ENCODE assay signal across 13 cellular contexts in genomic region chr17:69367298-69367697, GRCh38. TPM values are rescaled to one million over a fixed set of nuclear protein-coding genes. Genes with fewer than 3 reads are reported as not detected.
A peak's percentile ranks its signal among the peaks of the same experiment; 100 is the strongest.
DNase-seq lines count a peak whose midpoint lies in the region; ATAC-seq, FAIRE-seq and TF ChIP-seq lines count a peak whose summit lies in the region.
"Had no signal": no experiment of that assay in that cellular context is flagged by ENCODE, and none has a peak within 500 bp of the region (broad histone marks: within the 10 kb centered on the region; RNA-seq: fewer than 3 reads in every experiment).

No MANE protein-coding gene starts in this region.

- TF ChIP-seq POLR2A in K562 (conservative IDR thresholded peaks at IDR 0.05) (no peak), upper lobe of left lung (IDR thresholded peaks at IDR 0.05) (no peak), Peyer's patch (IDR thresholded peaks at IDR 0.05) (no peak)

- CTCF ChIA-PET in K562 (lab: Yijun Ruan, JAX; ENCODE audit: low intra/inter-chr PET ratio): no interaction called here

- H3K4me1 ChIP-seq in K562 (replicated peaks in 1 of 2; ENCODE audit: control insufficient read depth in 2 of 2, insufficient read depth in 2 of 2, low read length in 2 of 2) (no peaks in the 10 kb centered on the region), upper lobe of left lung (no peaks in the 10 kb centered on the region), Peyer's patch (peaks cover 0 to 13% (median 0%) of the 10 kb centered on the region in 4 donors)

- POLR2A ChIA-PET in K562 (lab: Yijun Ruan, JAX): no interaction called here

- H3K27ac ChIP-seq in K562 (ENCODE audit: extremely low read depth, low read depth, low read length) (no peak overlapping the region), upper lobe of left lung (no peak overlapping the region), Peyer's patch (no peak overlapping the region)

- no peaks in the 10 kb centered on the region for H3K9me3 ChIP-seq in K562 (replicated peaks; ENCODE audit: control insufficient read depth, insufficient read depth, low read depth, low read length)
- no peaks in the 10 kb centered on the region for H3K9me3 ChIP-seq in upper lobe of left lung
- H3K9me3 ChIP-seq in Peyer's patch: no peaks in the 10 kb centered on the region

- H3K9ac ChIP-seq in K562 (ENCODE audit: insufficient read depth in 1 of 2, low read depth in 2 of 2, low read length in 2 of 2): no peak overlapping the region

- ATAC-seq in GM18861 (IDR thresholded peaks at IDR 0.05; ENCODE audit: unreplicated experiment): peak; percentile 76
- ATAC-seq in GM21367 (IDR thresholded peaks at IDR 0.05; ENCODE audit: unreplicated experiment): peak; percentile 78
- peak; percentile 73 for ATAC-seq in HG03097 (IDR thresholded peaks at IDR 0.05; ENCODE audit: low FRiP score, unreplicated experiment)
- no peak for ATAC-seq in K562
- no peak for ATAC-seq in upper lobe of left lung (ENCODE audit: low FRiP score in 2 of 2)

- H3K27me3 ChIP-seq in K562 (ENCODE audit: control insufficient read depth in 2 of 2, insufficient read depth in 2 of 2, low read length in 2 of 2): no peaks in the 10 kb centered on the region
- no peaks in the 10 kb centered on the region for H3K27me3 ChIP-seq in upper lobe of left lung
- no peaks in the 10 kb centered on the region for H3K27me3 ChIP-seq in Peyer's patch

- H4K20me1 ChIP-seq in K562 (replicated peaks; ENCODE audit: control insufficient read depth, insufficient read depth, low read length): no peaks in the 10 kb centered on the region

- DNase-seq in K562 (ENCODE audit: extremely low read depth in 1 of 4, low spot score in 3 of 4) (peak in 1 of 4 experiments; percentile 13), upper lobe of left lung (no peak), Peyer's patch (no peak), NCI-H1105 (lab: John Stamatoyannopoulos, UW) (no peak), kidney tubule cell (ENCODE audit: low spot score) (no peak)
- DNase-seq: COR-L47, KG1, NCI-H345 had no signal

- H3K4me2 ChIP-seq in K562 (ENCODE audit: insufficient read depth, low read length): no peak overlapping the region

- H3K4me3 ChIP-seq in K562 (no peak overlapping the region), upper lobe of left lung (no peak overlapping the region), Peyer's patch (no peak overlapping the region)

- H3K79me2 ChIP-seq in K562 (ENCODE audit: control insufficient read depth, insufficient read depth, low read length): no peaks in the 10 kb centered on the region

- TF ChIP-seq CTCF in K562 (IDR thresholded peaks at IDR 0.05 in 2 of 3, conservative IDR thresholded peaks at IDR 0.05 in 1 of 3; ENCODE audit: insufficient read depth in 2 of 3, low read depth in 1 of 3, low read length in 3 of 3): no peak
- no peak for TF ChIP-seq CTCF in upper lobe of left lung (IDR thresholded peaks at IDR 0.05)
- no peak for TF ChIP-seq CTCF in Peyer's patch (IDR thresholded peaks at IDR 0.05)

- H3K9me1 ChIP-seq in K562 (ENCODE audit: control insufficient read depth, insufficient read depth, low read length): no peaks in the 10 kb centered on the region

- TF ChIP-seq EP300 in K562 (IDR thresholded peaks at IDR 0.05; ENCODE audit: low read length) (no peak), upper lobe of left lung (IDR thresholded peaks at IDR 0.05) (no peak)

- in situ Hi-C loops in K562 (cut with MboI): no loop called here

- intact Hi-C loops in K562 (cut with micrococcal nuclease): no loop called here

- no peak for FAIRE-seq in K562 (lab: Jason Lieb, UNC)
- FAIRE-seq: astrocyte, TTC549 had no signal

- H2AFZ ChIP-seq in K562 (ENCODE audit: low read depth, low read length): no peak overlapping the region

- H3K36me3 ChIP-seq in K562 (ENCODE audit: control insufficient read depth, insufficient read depth, low read length) (no peaks in the 10 kb centered on the region), upper lobe of left lung (no peaks in the 10 kb centered on the region), Peyer's patch (no peaks in the 10 kb centered on the region)

- WGBS in K562 (ENCODE audit: insufficient coverage, low coverage, missing lambda C conversion rate): 3% methylated on average over 3 of the region's 3 CpGs
- 65 to 77% methylated on average over 3 of the region's 3 CpGs for WGBS in upper lobe of left lung, 2 donors

- TF ChIP-seq RAD21 in K562 (CRISPR knock-in tag; conservative IDR thresholded peaks at IDR 0.05 in 1 of 2, IDR thresholded peaks at IDR 0.05 in 1 of 2): no peak

- no TSS peak for BruUV-seq in K562 (replicated peaks; lab: Mats Ljungman, UMichigan)

TF ChIP-seq in K562, 482 proteins besides CTCF, POLR2A, EP300 and RAD21 (continues in another document):
- TF ChIP-seq BRD4 (IDR thresholded peaks at IDR 0.05) (no peak), IRF9 (tag; IDR thresholded peaks at IDR 0.05) (no peak), MAFG (tag; conservative IDR thresholded peaks at IDR 0.05) (no peak), STAT5A (IDR thresholded peaks at IDR 0.05; ENCODE audit: borderline replicate concordance, low read length) (peak; percentile 78), BCOR (IDR thresholded peaks at IDR 0.05) (no peak), RBM39 (optimal IDR thresholded peaks at IDR 0.05; ENCODE audit: low read depth, low read length) (no peak)

RNA-seq across cellular contexts. Expression of gene ABCA5, which starts 40.4 kb away (rescaled TPM):
- 6.5 and 18.8 TPM in 2 replicates for total RNA-seq in K562 (2011; cell fraction: chromatin; rRNA removed; ENCODE audit: low replicate concordance)
- total RNA-seq in K562 (2011; cell fraction: nucleolus; rRNA removed): 2.0 and 2.9 TPM in 2 replicates
- total RNA-seq in K562 (2011; cell fraction: nucleoplasm; rRNA removed): 9.6 and 19.0 TPM in 2 replicates
- total RNA-seq in K562 (2014; rRNA removed) (0.73 and 1.1 TPM in 2 replicates), K562 (2014; rRNA removed; fragmentation: Illumina TruSeq; extraction: Trizol) (1.7 and 2.2 TPM in 2 replicates), K562 (2015; rRNA removed; fragmentation: Illumina TruSeq; extraction: Trizol) (1.1 and 1.4 TPM in 2 replicates), K562 (2021) (1.2 and 2.3 TPM in 2 replicates), upper lobe of left lung (10 to 100 TPM; 10.5 to 62.4 (median 23.1) TPM), Peyer's patch (100 to 1,000 TPM in 3 of 4 donors, 10 to 100 TPM in 1; 25.6 to 239 (median 177) TPM)
- polyA plus RNA-seq in K562 (2011; rRNA removed) (1.9 TPM in 2 replicates), K562 (2014; fragmentation: Illumina TruSeq; extraction: Trizol) (0.74 and 1.1 TPM in 2 replicates), K562 (2014; fragmentation: Nextera tagmentation; extraction: Ambion mirVana) (1 to 10 TPM in 1 of 2 experiments, under 1 TPM in 1; 0.84 to 2.1 TPM), K562 (2014; rRNA removed) (0.76 and 2.0 TPM in 2 replicates)
- polyA plus RNA-seq in K562 (2011; cell fraction: cytosol; rRNA removed): 0.12 and 0.27 TPM in 2 replicates
- 2.5 and 4.3 TPM in 2 replicates for polyA plus RNA-seq in K562 (2011; cell fraction: nucleus; rRNA removed)
- polyA plus RNA-seq in K562 (2012): 0.48 and 1.4 TPM in 2 replicates
- 2.7 and 3.1 TPM in 2 replicates for polyA minus RNA-seq in K562 (2011; rRNA and poly(A)+ RNA removed)
- 0.86 and 1.1 TPM in 2 replicates for polyA minus RNA-seq in K562 (2011; cell fraction: cytosol; rRNA and poly(A)+ RNA removed)
- polyA minus RNA-seq in K562 (2011; cell fraction: nucleus; rRNA and poly(A)+ RNA removed): 2.7 and 4.1 TPM in 2 replicates

RNA-seq across cellular contexts. Expression of gene MAP2K6, which starts 47.2 kb away (rescaled TPM):
- total RNA-seq in K562 (2011; cell fraction: chromatin; rRNA removed; ENCODE audit: low replicate concordance): not detected in 2 replicates
- not detected in 2 replicates for total RNA-seq in K562 (2011; cell fraction: nucleolus; rRNA removed)
- total RNA-seq in K562 (2011; cell fraction: nucleoplasm; rRNA removed): not detected in 2 replicates
- not detected in 2 replicates for total RNA-seq in K562 (2014; rRNA removed)
- not detected in 2 replicates for total RNA-seq in K562 (2014; rRNA removed; fragmentation: Illumina TruSeq; extraction: Trizol)
- 0.07 TPM in 1 of 2 replicates, not detected in the other for total RNA-seq in K562 (2015; rRNA removed; fragmentation: Illumina TruSeq; extraction: Trizol)
- total RNA-seq in K562 (2021): 0.13 and 0.18 TPM in 2 replicates
- not detected in 2 replicates for polyA plus RNA-seq in K562 (2011; rRNA removed)
- polyA plus RNA-seq in K562 (2011; cell fraction: cytosol; rRNA removed): not detected in 2 replicates
- not detected in 2 replicates for polyA plus RNA-seq in K562 (2011; cell fraction: nucleus; rRNA removed)
- 0.08 TPM in 1 of 2 replicates, not detected in the other for polyA plus RNA-seq in K562 (2012)
- not detected in 2 replicates for polyA plus RNA-seq in K562 (2014; fragmentation: Illumina TruSeq; extraction: Trizol)
- not detected for polyA plus RNA-seq in K562 (2014; fragmentation: Nextera tagmentation; extraction: Ambion mirVana)
- not detected in 2 replicates for polyA plus RNA-seq in K562 (2014; rRNA removed)
- not detected in 2 replicates for polyA minus RNA-seq in K562 (2011; rRNA and poly(A)+ RNA removed)
- 0.09 TPM in 1 of 2 replicates, not detected in the other for polyA minus RNA-seq in K562 (2011; cell fraction: cytosol; rRNA and poly(A)+ RNA removed)
- under 0.01 TPM in 1 of 2 replicates, not detected in the other for polyA minus RNA-seq in K562 (2011; cell fraction: nucleus; rRNA and poly(A)+ RNA removed)
- total RNA-seq in upper lobe of left lung: 10 to 100 TPM in 1 of 6 donors, 1 to 10 TPM in 4, under 1 TPM in 1; 0.33 to 16.8 (median 5.9) TPM
- 10 to 100 TPM; 12.1 to 20.5 (median 17.2) TPM for total RNA-seq in Peyer's patch

Comparison
In these comparisons a context has a peak if more than half of its experiments do, and no peak if none do; other contexts are left out.
1. ATAC-seq: peak in GM18861 (single experiment), GM21367 (single experiment) and HG03097 (single experiment); none in K562 (single experiment) and upper lobe of left lung (0 of 2).